11 cellular contexts compared by ENCODE assay signal in genomic region chr20:38355161-38356012, GRCh38. TPM values are rescaled to one million over a fixed set of nuclear protein-coding genes. Genes with fewer than 3 reads are reported as not detected.
A peak's percentile ranks its signal among the peaks of the same experiment; 100 is the strongest.
DNase-seq lines count a peak whose midpoint lies in the region; ATAC-seq lines count a peak whose summit lies in the region.
"Had no signal": no experiment of that assay in that cellular context is flagged by ENCODE, and none has a peak within 500 bp of the region (broad histone marks: within the 10 kb centered on the region; RNA-seq: fewer than 3 reads in every experiment).

No MANE protein-coding gene starts in this region.

- peaks cover 13% of the 10 kb centered on the region for H3K4me1 Mint-ChIP-seq in activated CD8-positive, alpha-beta memory T cell treated with anti-CD3 and anti-CD28 coated beads, Interleukin-2, amount 10 ng/mL, durations not matched to agents 7 days and 5 days
- H3K4me1 Mint-ChIP-seq in stimulated activated memory B cell treated with anti-CD40 and anti-IgM and Interleukin-4, amounts not matched to agents 10 μg/mL and 1 μg/mL and 100 μg/mL, for 72 hours, result peaks cover 11% of the 10 kb centered on the region

- DNase-seq in activated CD8-positive, alpha-beta memory T cell treated with anti-CD3 and anti-CD28 coated beads, Interleukin-2, amount 10 ng/mL, durations not matched to agents 7 days and 5 days, result no peak
- no peak for DNase-seq in activated CD8-positive, alpha-beta memory T cell treated with anti-CD3 and anti-CD28 coated beads for 24 hours
- DNase-seq in OCI-M1 (lab: John Stamatoyannopoulos, UW) (peak; percentile 4), hypothalamus (lab: John Stamatoyannopoulos, UW) (peak in 28 of 51 donors; percentile 7 to 65 (median 32)), NCI-H2081 treated with DMSO at 0.1 percent for 48 hours (lab: John Stamatoyannopoulos, UW) (no peak)

- CTCF ChIA-PET in activated CD8-positive, alpha-beta memory T cell treated with anti-CD3 and anti-CD28 coated beads, Interleukin-2, amount 10 ng/mL, durations not matched to agents 7 days and 5 days (lab: Charles Lee), result interaction anchor here (1.2 kb wide), 1 partner anchor 298 kb away, joined by 3 read pairs; no protein-coding TSS in a partner anchor

- no peaks in the 10 kb centered on the region for H3K27me3 Mint-ChIP-seq in activated CD8-positive, alpha-beta memory T cell treated with anti-CD3 and anti-CD28 coated beads, Interleukin-2, amount 10 ng/mL, durations not matched to agents 7 days and 5 days
- no peaks in the 10 kb centered on the region for H3K27me3 Mint-ChIP-seq in stimulated activated memory B cell treated with anti-CD40 and anti-IgM and Interleukin-4, amounts not matched to agents 10 μg/mL and 1 μg/mL and 100 μg/mL, for 72 hours
- H3K27me3 Mint-ChIP-seq: activated CD8-positive, alpha-beta T cell treated with anti-CD3 and anti-CD28 coated beads for 36 hours had no signal

- peak; percentile 51 for ATAC-seq in activated CD8-positive, alpha-beta memory T cell treated with anti-CD3 and anti-CD28 coated beads, Interleukin-2, amount 10 ng/mL, durations not matched to agents 7 days and 5 days
- ATAC-seq in stimulated activated memory B cell treated with anti-CD40 and anti-IgM and Interleukin-4, amounts not matched to agents 10 μg/mL and 1 μg/mL and 100 μg/mL, for 72 hours, result peak; percentile 40
- no peak for ATAC-seq in GM21825 (IDR thresholded peaks at IDR 0.05; ENCODE audit: unreplicated experiment)
- ATAC-seq in GM19463 (IDR thresholded peaks at IDR 0.05; ENCODE audit: unreplicated experiment), result no peak

- H3K36me3 Mint-ChIP-seq in activated CD8-positive, alpha-beta memory T cell treated with anti-CD3 and anti-CD28 coated beads, Interleukin-2, amount 10 ng/mL, durations not matched to agents 7 days and 5 days, result no peaks in the 10 kb centered on the region
- no peaks in the 10 kb centered on the region for H3K36me3 Mint-ChIP-seq in stimulated activated memory B cell treated with anti-CD40 and anti-IgM and Interleukin-4, amounts not matched to agents 10 μg/mL and 1 μg/mL and 100 μg/mL, for 72 hours

- no peak overlapping the region for H3K27ac Mint-ChIP-seq in activated CD8-positive, alpha-beta memory T cell treated with anti-CD3 and anti-CD28 coated beads, Interleukin-2, amount 10 ng/mL, durations not matched to agents 7 days and 5 days
- no peak overlapping the region for H3K27ac Mint-ChIP-seq in stimulated activated memory B cell treated with anti-CD40 and anti-IgM and Interleukin-4, amounts not matched to agents 10 μg/mL and 1 μg/mL and 100 μg/mL, for 72 hours
- H3K27ac Mint-ChIP-seq: activated CD8-positive, alpha-beta T cell treated with anti-CD3 and anti-CD28 coated beads for 36 hours had no signal

- H3K9me3 Mint-ChIP-seq in activated CD8-positive, alpha-beta memory T cell treated with anti-CD3 and anti-CD28 coated beads, Interleukin-2, amount 10 ng/mL, durations not matched to agents 7 days and 5 days (ENCODE audit: low read depth), result no peaks in the 10 kb centered on the region
- H3K9me3 Mint-ChIP-seq in stimulated activated memory B cell treated with anti-CD40 and anti-IgM and Interleukin-4, amounts not matched to agents 10 μg/mL and 1 μg/mL and 100 μg/mL, for 72 hours, result no peaks in the 10 kb centered on the region
- H3K9me3 Mint-ChIP-seq: activated CD8-positive, alpha-beta T cell treated with anti-CD3 and anti-CD28 coated beads for 36 hours; nephron had no signal

- no peak overlapping the region for H3K4me3 Mint-ChIP-seq in activated CD8-positive, alpha-beta memory T cell treated with anti-CD3 and anti-CD28 coated beads, Interleukin-2, amount 10 ng/mL, durations not matched to agents 7 days and 5 days
- H3K4me3 Mint-ChIP-seq in stimulated activated memory B cell treated with anti-CD40 and anti-IgM and Interleukin-4, amounts not matched to agents 10 μg/mL and 1 μg/mL and 100 μg/mL, for 72 hours, result no peak overlapping the region
- H3K4me3 Mint-ChIP-seq: activated CD8-positive, alpha-beta T cell treated with anti-CD3 and anti-CD28 coated beads for 36 hours; nephron had no signal

RNA-seq across cellular contexts. Expression of gene LBP, which starts 9.1 kb away (rescaled TPM):
- not detected for total RNA-seq in activated CD8-positive, alpha-beta memory T cell treated with anti-CD3 and anti-CD28 coated beads, Interleukin-2, amount 10 ng/mL, durations not matched to agents 7 days and 5 days
- total RNA-seq: activated CD8-positive, alpha-beta T cell treated with anti-CD3 and anti-CD28 coated beads for 36 hours; dermis blood vessel endothelial cell had no signal

RNA-seq across cellular contexts. Expression of gene BPI, which starts 51.4 kb away (rescaled TPM):
- total RNA-seq in activated CD8-positive, alpha-beta memory T cell treated with anti-CD3 and anti-CD28 coated beads, Interleukin-2, amount 10 ng/mL, durations not matched to agents 7 days and 5 days, result not detected
- total RNA-seq: activated CD8-positive, alpha-beta T cell treated with anti-CD3 and anti-CD28 coated beads for 36 hours; dermis blood vessel endothelial cell had no signal

Comparison
In these comparisons a context has a peak if more than half of its experiments do, and no peak if none do; other contexts are left out.
1. ATAC-seq: peak in activated CD8-positive, alpha-beta memory T cell treated with anti-CD3 and anti-CD28 coated beads, Interleukin-2, amount 10 ng/mL, durations not matched to agents 7 days and 5 days (single experiment) and stimulated activated memory B cell treated with anti-CD40 and anti-IgM and Interleukin-4, amounts not matched to agents 10 μg/mL and 1 μg/mL and 100 μg/mL, for 72 hours (single experiment); none in GM21825 (single experiment) and GM19463 (single experiment).
2. DNase-seq: peak in OCI-M1 (single experiment) and hypothalamus (28 of 51); none in activated CD8-positive, alpha-beta memory T cell treated with anti-CD3 and anti-CD28 coated beads, Interleukin-2, amount 10 ng/mL, durations not matched to agents 7 days and 5 days (single experiment), activated CD8-positive, alpha-beta memory T cell treated with anti-CD3 and anti-CD28 coated beads for 24 hours (single experiment) and NCI-H2081 treated with DMSO at 0.1 percent for 48 hours (single experiment).